ENCODE assay signal across 10 cellular contexts in genomic region chr18:23529597-23529996, GRCh38. TPM values are rescaled to one million over a fixed set of nuclear protein-coding genes. Genes with fewer than 3 reads are reported as not detected.
A peak's percentile ranks its signal among the peaks of the same experiment; 100 is the strongest.
DNase-seq lines count a peak whose midpoint lies in the region; ATAC-seq and TF ChIP-seq lines count a peak whose summit lies in the region.
"Had no signal": no experiment of that assay in that cellular context is flagged by ENCODE, and none has a peak within 500 bp of the region (broad histone marks: within the 10 kb centered on the region; RNA-seq: fewer than 3 reads in every experiment).

No MANE protein-coding gene starts in this region.

- no peak for TF ChIP-seq CTCF in activated B cell treated with CpG ODN at 0.5 μM for 24 hours (IDR thresholded peaks at IDR 0.05)
- TF ChIP-seq CTCF in hepatocyte (IDR thresholded peaks at IDR 0.05; ENCODE audit: poor library complexity): no peak
- TF ChIP-seq CTCF in osteocyte (IDR thresholded peaks at IDR 0.05): no peak

- DNase-seq in H4 (ENCODE audit: low spot score): peak; percentile 54
- no peak for DNase-seq in activated B cell treated with CpG ODN at 0.5 μM for 24 hours
- peak; percentile 40 for DNase-seq in hepatocyte (ENCODE audit: low spot score)
- DNase-seq in NCI-H146 (lab: John Stamatoyannopoulos, UW): no peak
- DNase-seq in activated CD4-positive, alpha-beta T cell treated with anti-CD3 and anti-CD28 coated beads, Interleukin-2, amount 10 ng/mL, durations not matched to agents 7 days and 5 days: no peak
- no peak for DNase-seq in osteocyte (ENCODE audit: extremely low spot score, unreplicated experiment)
- no peak for DNase-seq in NCI-H510A (lab: John Stamatoyannopoulos, UW)
- DNase-seq: DMS 273 treated with DMSO at 0.1 percent for 48 hours had no signal

- H3K27ac Mint-ChIP-seq in activated B cell treated with CpG ODN at 0.5 μM for 24 hours (peak overlapping the region; percentile 0), osteocyte (ENCODE audit: unreplicated experiment) (no peak overlapping the region)
- no peak overlapping the region for H3K27ac Mint-ChIP-seq in activated CD4-positive, alpha-beta T cell treated with anti-CD3 and anti-CD28 coated beads, Interleukin-2, amount 10 ng/mL, durations not matched to agents 7 days and 5 days

- H3K36me3 ChIP-seq in ACC112 (ENCODE audit: insufficient read depth, low read length): peaks cover 43% of the 10 kb centered on the region
- H3K36me3 ChIP-seq in hepatocyte (replicated peaks; ENCODE audit: insufficient read depth, low read depth): no peaks in the 10 kb centered on the region

- no peaks in the 10 kb centered on the region for H3K27me3 ChIP-seq in ACC112 (ENCODE audit: insufficient read depth, low read length)
- no peaks in the 10 kb centered on the region for H3K27me3 ChIP-seq in hepatocyte

- ATAC-seq in activated B cell treated with CpG ODN at 0.5 μM for 24 hours (ENCODE audit: low read depth): peak; percentile 28

- no peaks in the 10 kb centered on the region for H3K9me2 ChIP-seq in hepatocyte (replicated peaks; ENCODE audit: insufficient read depth)

- H3K27me3 Mint-ChIP-seq in activated B cell treated with CpG ODN at 0.5 μM for 24 hours: no peaks in the 10 kb centered on the region
- no peaks in the 10 kb centered on the region for H3K27me3 Mint-ChIP-seq in activated CD4-positive, alpha-beta T cell treated with anti-CD3 and anti-CD28 coated beads, Interleukin-2, amount 10 ng/mL, durations not matched to agents 7 days and 5 days
- H3K27me3 Mint-ChIP-seq in osteocyte (ENCODE audit: unreplicated experiment): no peaks in the 10 kb centered on the region

- H3K4me3 Mint-ChIP-seq in activated B cell treated with CpG ODN at 0.5 μM for 24 hours: no peak overlapping the region
- no peak overlapping the region for H3K4me3 Mint-ChIP-seq in activated CD4-positive, alpha-beta T cell treated with anti-CD3 and anti-CD28 coated beads, Interleukin-2, amount 10 ng/mL, durations not matched to agents 7 days and 5 days
- H3K4me3 Mint-ChIP-seq in osteocyte (ENCODE audit: unreplicated experiment): no peak overlapping the region

- no peak overlapping the region for H3K4me2 ChIP-seq in hepatocyte

- H2AFZ ChIP-seq in ACC112 (ENCODE audit: low read length, unreplicated experiment) (no peak overlapping the region), hepatocyte (no peak overlapping the region)
- H2AFZ ChIP-seq: parathyroid adenoma had no signal

- POLR2A ChIA-PET in activated B cell treated with CpG ODN at 0.5 μM for 24 hours (lab: Charles Lee): no interaction called here
- POLR2A ChIA-PET in activated CD4-positive, alpha-beta T cell treated with anti-CD3 and anti-CD28 coated beads, Interleukin-2, amount 10 ng/mL, durations not matched to agents 7 days and 5 days (lab: Charles Lee): no interaction called here

- CTCF ChIA-PET in activated B cell treated with CpG ODN at 0.5 μM for 24 hours (lab: Charles Lee): interaction anchor here (2.4 kb wide), 1 partner anchor 14 kb away, joined by 7 read pairs; no protein-coding TSS in a partner anchor
- CTCF ChIA-PET in activated CD4-positive, alpha-beta T cell treated with anti-CD3 and anti-CD28 coated beads, Interleukin-2, amount 10 ng/mL, durations not matched to agents 7 days and 5 days (lab: Charles Lee): interaction anchor here (1.0 kb wide), 1 partner anchor 21 kb away, joined by 3 read pairs; no protein-coding TSS in a partner anchor

- no peaks in the 10 kb centered on the region for H3K9me3 ChIP-seq in hepatocyte (ENCODE audit: low read depth)

- WGBS in hepatocyte (ENCODE audit: low lambda C conversion rate, missing lambda C conversion rate): 81% methylated on average over 4 of the region's 4 CpGs

- intact Hi-C loops in activated B cell treated with CpG ODN at 0.5 μM for 24 hours (cut with micrococcal nuclease): no loop called here

- H3K4me3 ChIP-seq in ACC112 (ENCODE audit: low read depth, low read length) (no peak overlapping the region), hepatocyte (no peak overlapping the region)

- no peaks in the 10 kb centered on the region for H4K20me1 ChIP-seq in hepatocyte (ENCODE audit: insufficient read depth, poor library complexity, severe bottlenecking)

- H3K79me2 ChIP-seq in ACC112 (ENCODE audit: control insufficient read depth, insufficient read depth, low read length, unreplicated experiment): no peaks in the 10 kb centered on the region
- no peaks in the 10 kb centered on the region for H3K79me2 ChIP-seq in hepatocyte
- H3K79me2 ChIP-seq: parathyroid adenoma had no signal

- H3K4me1 Mint-ChIP-seq in activated B cell treated with CpG ODN at 0.5 μM for 24 hours: no peaks in the 10 kb centered on the region
- no peaks in the 10 kb centered on the region for H3K4me1 Mint-ChIP-seq in activated CD4-positive, alpha-beta T cell treated with anti-CD3 and anti-CD28 coated beads, Interleukin-2, amount 10 ng/mL, durations not matched to agents 7 days and 5 days
- no peaks in the 10 kb centered on the region for H3K4me1 Mint-ChIP-seq in osteocyte (ENCODE audit: unreplicated experiment)

- H3K9me3 Mint-ChIP-seq in activated B cell treated with CpG ODN at 0.5 μM for 24 hours: no peaks in the 10 kb centered on the region
- H3K9me3 Mint-ChIP-seq in activated CD4-positive, alpha-beta T cell treated with anti-CD3 and anti-CD28 coated beads, Interleukin-2, amount 10 ng/mL, durations not matched to agents 7 days and 5 days: no peaks in the 10 kb centered on the region
- H3K9me3 Mint-ChIP-seq in osteocyte (ENCODE audit: unreplicated experiment): no peaks in the 10 kb centered on the region

- H3K4me1 ChIP-seq in ACC112 (ENCODE audit: control insufficient read depth, insufficient read depth, low read length, unreplicated experiment): peaks cover 26% of the 10 kb centered on the region
- no peaks in the 10 kb centered on the region for H3K4me1 ChIP-seq in hepatocyte (ENCODE audit: insufficient read depth)

- peaks cover 88% of the 10 kb centered on the region for H3K36me3 Mint-ChIP-seq in activated B cell treated with CpG ODN at 0.5 μM for 24 hours (ENCODE audit: low read depth)
- H3K36me3 Mint-ChIP-seq in activated CD4-positive, alpha-beta T cell treated with anti-CD3 and anti-CD28 coated beads, Interleukin-2, amount 10 ng/mL, durations not matched to agents 7 days and 5 days (ENCODE audit: low read depth): peaks cover 60% of the 10 kb centered on the region
- H3K36me3 Mint-ChIP-seq in osteocyte (ENCODE audit: unreplicated experiment): peaks cover 54% of the 10 kb centered on the region

- H3K27ac ChIP-seq in ACC112 (ENCODE audit: low read depth, low read length) (peak overlapping the region; percentile 81), hepatocyte (peak overlapping the region; percentile 73)
- H3K27ac ChIP-seq: parathyroid adenoma had no signal

RNA-seq across cellular contexts. Expression of gene RMC1, which starts 26.3 kb away (rescaled TPM):
- total RNA-seq in H4 (2014; rRNA removed; shearing (Covaris generic)): 32.1 and 32.6 TPM in 2 replicates
- 58.4 and 71.2 TPM in 2 replicates for total RNA-seq in activated B cell treated with CpG ODN at 0.5 μM for 24 hours
- 20.8 and 26.6 TPM in 2 replicates for total RNA-seq in hepatocyte
- polyA plus RNA-seq in hepatocyte: 26.9 and 37.1 TPM in 2 replicates
- 10 to 100 TPM; 56.0 to 66.4 TPM for total RNA-seq in activated CD4-positive, alpha-beta T cell treated with anti-CD3 and anti-CD28 coated beads, Interleukin-2, amount 10 ng/mL, durations not matched to agents 7 days and 5 days
- 24.9 and 25.5 TPM in 2 replicates for total RNA-seq in osteocyte

RNA-seq across cellular contexts. Expression of gene NPC1, which starts 56.7 kb away (rescaled TPM):
- 32.8 and 34.9 TPM in 2 replicates for total RNA-seq in H4 (2014; rRNA removed; shearing (Covaris generic))
- 31.9 and 36.5 TPM in 2 replicates for total RNA-seq in activated B cell treated with CpG ODN at 0.5 μM for 24 hours
- total RNA-seq in hepatocyte: 57.5 and 77.2 TPM in 2 replicates
- polyA plus RNA-seq in hepatocyte: 52.5 and 54.0 TPM in 2 replicates
- total RNA-seq in activated CD4-positive, alpha-beta T cell treated with anti-CD3 and anti-CD28 coated beads, Interleukin-2, amount 10 ng/mL, durations not matched to agents 7 days and 5 days: 10 to 100 TPM; 33.8 to 37.3 TPM
- total RNA-seq in osteocyte: 36.5 and 40.1 TPM in 2 replicates

Comparison
In these comparisons a context has a peak if more than half of its experiments do, and no peak if none do; other contexts are left out.
1. DNase-seq: peak in H4 (single experiment) and hepatocyte (single experiment); none in activated B cell treated with CpG ODN at 0.5 μM for 24 hours (single experiment), NCI-H146 (single experiment), activated CD4-positive, alpha-beta T cell treated with anti-CD3 and anti-CD28 coated beads, Interleukin-2, amount 10 ng/mL, durations not matched to agents 7 days and 5 days (single experiment), osteocyte (single experiment) and NCI-H510A (single experiment).